8 cellular contexts compared by ENCODE assay signal in the genomic region with DNA sequence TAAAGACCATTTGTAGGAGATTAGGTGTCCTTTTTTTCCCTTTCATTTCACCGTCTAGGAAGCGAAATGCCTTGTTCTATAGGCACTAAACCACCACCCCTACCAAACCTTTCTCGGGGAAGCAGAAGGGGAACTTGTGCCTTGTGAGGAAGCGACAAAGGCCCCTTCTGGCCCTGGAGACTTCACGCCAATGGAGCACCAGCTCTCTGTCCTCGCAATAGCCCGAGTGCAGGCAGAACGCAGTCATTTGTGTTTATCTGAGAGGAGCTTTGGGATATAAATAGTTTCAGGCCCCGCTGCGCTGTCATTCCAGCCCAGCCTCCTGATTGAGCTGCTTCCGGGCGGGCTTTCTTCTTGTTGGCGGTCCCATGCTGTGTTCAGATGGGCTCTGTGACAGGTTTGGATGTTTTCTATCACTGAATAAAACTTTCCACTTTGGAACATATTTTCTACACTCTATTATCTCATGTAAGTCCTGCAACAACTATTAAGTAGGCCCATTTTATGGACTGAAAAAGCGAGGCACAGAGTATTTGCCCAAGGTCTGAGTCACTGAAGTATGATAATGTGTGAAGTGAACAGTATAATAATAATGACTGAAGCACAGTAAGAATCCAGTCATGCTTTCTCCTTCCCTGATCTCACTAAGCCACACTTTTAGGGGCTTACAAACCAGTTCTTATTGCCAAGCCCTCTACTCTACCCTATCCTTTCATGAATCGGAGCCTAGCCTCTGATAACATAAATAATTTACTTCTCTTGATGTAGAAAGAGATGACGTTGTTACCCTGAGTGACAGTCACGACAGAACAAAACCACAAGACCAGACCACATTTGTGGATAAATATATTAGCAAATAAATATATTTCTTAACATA. TPM values are rescaled to one million over a fixed set of nuclear protein-coding genes. Genes with fewer than 3 reads are reported as not detected.
DNase-seq lines count a peak whose midpoint lies in the region; ATAC-seq and TF ChIP-seq lines count a peak whose summit lies in the region.

No MANE protein-coding gene starts in this region.

- CTCF ChIA-PET in HEK293T (lab: Yijun Ruan, JAX), result interaction anchor here (0.6 to 3.0 kb wide), 6 partner anchors 20 to 149 kb away, joined by 3 to 15 read pairs (median 4); a partner anchor contains a TSS

- DNase-seq in CD14-positive monocyte (ENCODE audit: low spot score), result peak; percentile 79
- DNase-seq in HEK293T (ENCODE audit: extremely low spot score), result peak; percentile 56
- no peak for DNase-seq in T-helper 17 cell
- no peak for DNase-seq in OCI-M2 (lab: John Stamatoyannopoulos, UW; ENCODE audit: unreplicated experiment)
- no peak for DNase-seq in NCI-H128 (lab: John Stamatoyannopoulos, UW; ENCODE audit: unreplicated experiment)

- POLR2A ChIA-PET in HEK293T (lab: Yijun Ruan, JAX), result interaction anchor here (0.6 to 7.1 kb wide), 30 partner anchors 8 to 166 kb away, joined by 3 to 234 read pairs (median 8); a partner anchor contains a TSS

- peaks cover 6% of the 10 kb centered on the region for H3K4me1 ChIP-seq in endocrine pancreas (ENCODE audit: control insufficient read depth, insufficient read depth, low read length)
- H3K4me1 ChIP-seq in mononuclear cell (ENCODE audit: insufficient read depth, low read length), result peaks cover 32% of the 10 kb centered on the region
- no peaks in the 10 kb centered on the region for H3K4me1 ChIP-seq in urinary bladder (ENCODE audit: insufficient read depth)

- peaks cover 0 to 2% (median 0%) of the 10 kb centered on the region in 7 donors for H3K9me3 Mint-ChIP-seq in CD14-positive monocyte

- H3K36me3 ChIP-seq in endocrine pancreas (ENCODE audit: control insufficient read depth, insufficient read depth, low read length), result peaks cover 2% of the 10 kb centered on the region
- no peaks in the 10 kb centered on the region for H3K36me3 ChIP-seq in urinary bladder (ENCODE audit: insufficient read depth)

- intact Hi-C loops in CD14-positive monocyte (cut with micrococcal nuclease), result loop anchor here (2.0 to 5.0 kb wide), 3 partner anchors 14 to 64 kb away; a partner anchor contains a TSS

- peak overlapping the region; percentile 79 for H3K9ac ChIP-seq in endocrine pancreas (ENCODE audit: control insufficient read depth, insufficient read depth, low read length)

- no peaks in the 10 kb centered on the region for H3K9me3 ChIP-seq in T-helper 17 cell (ENCODE audit: control insufficient read depth, low read length, poor library complexity, severe bottlenecking)
- no peaks in the 10 kb centered on the region for H3K9me3 ChIP-seq in endocrine pancreas (ENCODE audit: control insufficient read depth, low read length)
- H3K9me3 ChIP-seq in mononuclear cell (ENCODE audit: low read depth, low read length), result no peaks in the 10 kb centered on the region

- H3K4me1 Mint-ChIP-seq in CD14-positive monocyte (peaks cover 38% of the 10 kb centered on the region), T-helper 17 cell (peaks cover 48% of the 10 kb centered on the region)

- WGBS in urinary bladder, result 13% methylated on average over 17 of the region's 17 CpGs

- H3K27ac Mint-ChIP-seq in CD14-positive monocyte (peak overlapping the region; percentile 94 to 98 (median 96)), T-helper 17 cell (peak overlapping the region; percentile 99)

- ATAC-seq in T-helper 17 cell, result no peak

- H3K4me3 ChIP-seq in endocrine pancreas (ENCODE audit: control insufficient read depth, insufficient read depth, low read length), result peak overlapping the region; percentile 88
- H3K4me3 ChIP-seq in mononuclear cell (ENCODE audit: low read length), result peak overlapping the region; percentile 91
- peak overlapping the region; percentile 95 for H3K4me3 ChIP-seq in urinary bladder (ENCODE audit: low read depth, low read length)

- H3K27me3 Mint-ChIP-seq in CD14-positive monocyte (ENCODE audit: low read depth in 3 of 3), result peaks cover 0 to 3% (median 0%) of the 10 kb centered on the region in 3 donors
- H3K27me3 Mint-ChIP-seq in T-helper 17 cell, result no peaks in the 10 kb centered on the region

- peak overlapping the region; percentile 86 for H3K27ac ChIP-seq in urinary bladder (ENCODE audit: low read depth)

- H3K36me3 Mint-ChIP-seq in CD14-positive monocyte (peaks cover 20 to 31% of the 10 kb centered on the region in 2 donors), T-helper 17 cell (ENCODE audit: low read depth) (peaks cover 8% of the 10 kb centered on the region)

- H3K27me3 ChIP-seq in endocrine pancreas (ENCODE audit: control insufficient read depth, insufficient read depth, low read length) (no peaks in the 10 kb centered on the region), mononuclear cell (ENCODE audit: insufficient read depth, low read length) (no peaks in the 10 kb centered on the region)

- TF ChIP-seq CTCF in CD14-positive monocyte (IDR thresholded peaks at IDR 0.05), result no peak

- H3K4me3 Mint-ChIP-seq in CD14-positive monocyte, result peak overlapping the region; percentile 100
- peak overlapping the region; percentile 99 for H3K4me3 Mint-ChIP-seq in T-helper 17 cell

TF ChIP-seq in HEK293T, 16 proteins besides CTCF, POLR2A, EP300 and RAD21:
- TF ChIP-seq FOXA1 (IDR thresholded peaks at IDR 0.05) (no peak), ZNF384 (IDR thresholded peaks at IDR 0.05) (no peak)
- TF ChIP-seq, protein P1, sequence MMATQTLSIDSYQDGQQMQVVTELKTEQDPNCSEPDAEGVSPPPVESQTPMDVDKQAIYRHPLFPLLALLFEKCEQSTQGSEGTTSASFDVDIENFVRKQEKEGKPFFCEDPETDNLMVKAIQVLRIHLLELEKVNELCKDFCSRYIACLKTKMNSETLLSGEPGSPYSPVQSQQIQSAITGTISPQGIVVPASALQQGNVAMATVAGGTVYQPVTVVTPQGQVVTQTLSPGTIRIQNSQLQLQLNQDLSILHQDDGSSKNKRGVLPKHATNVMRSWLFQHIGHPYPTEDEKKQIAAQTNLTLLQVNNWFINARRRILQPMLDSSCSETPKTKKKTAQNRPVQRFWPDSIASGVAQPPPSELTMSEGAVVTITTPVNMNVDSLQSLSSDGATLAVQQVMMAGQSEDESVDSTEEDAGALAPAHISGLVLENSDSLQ (IDR thresholded peaks at IDR 0.05), result peak; percentile 39

RNA-seq across cellular contexts. Expression of a gene that starts 1.1 kb away (rescaled TPM):
- 100 to 1,000 TPM; 241 to 251 TPM for polyA plus RNA-seq in CD14-positive monocyte
- 10 to 100 TPM; 41.3 to 50.6 TPM for total RNA-seq in T-helper 17 cell
- 65.3 TPM for total RNA-seq in mononuclear cell
- 41.9 TPM for total RNA-seq in urinary bladder
- polyA plus RNA-seq in urinary bladder, result 98.3 TPM

RNA-seq across cellular contexts. Expression of a gene that starts 24.5 kb away (rescaled TPM):
- polyA plus RNA-seq in CD14-positive monocyte, result under 1 TPM; 0.10 to 0.18 TPM
- 10 to 100 TPM; 30.5 to 32.8 TPM for total RNA-seq in T-helper 17 cell
- total RNA-seq in mononuclear cell, result 22.4 TPM
- 7.4 TPM for total RNA-seq in urinary bladder
- polyA plus RNA-seq in urinary bladder, result 19.1 TPM

Comparison
In these comparisons a context has a peak if more than half of its experiments do, and no peak if none do; other contexts are left out.
1. DNase-seq: peak in CD14-positive monocyte (single experiment) and HEK293T (single experiment); none in T-helper 17 cell (0 of 3), OCI-M2 (single experiment) and NCI-H128 (single experiment).
2. Peak in every context shown above with its lines, with median percentiles within 50 percentile points of each other: H3K4me3 ChIP-seq.